Comparison of ENCODE assay signal across 35 cellular contexts in genomic region chr10:122779924-122780323, GRCh38.
"Had no signal": no experiment of that assay in that cellular context is flagged by ENCODE, and none has a peak within 500 bp of the region (broad histone marks: within the 10 kb centered on the region; RNA-seq: fewer than 3 reads in every experiment).

No MANE protein-coding gene starts in this region.

- H3K27me3 Mint-ChIP-seq: activated naive CD8-positive, alpha-beta T cell treated with anti-CD3 and anti-CD28 coated beads, Interleukin-2, amount 50 U/mL, for 24 hours had no signal

- H3K4me3 ChIP-seq: adrenal gland, body of pancreas, cardiac muscle cell, colonic mucosa, gastroesophageal sphincter, heart right ventricle had no signal

- H3K36me3 ChIP-seq: adrenal gland, cardiac muscle cell, colonic mucosa, gastroesophageal sphincter, heart right ventricle, WERI-Rb-1 had no signal

- H3K4me1 Mint-ChIP-seq: activated CD4-positive, alpha-beta T cell treated with anti-CD3 and anti-CD28 coated beads for 36 hours; activated CD4-positive, alpha-beta T cell treated with anti-CD3 and anti-CD28 coated beads, Interleukin-2, amount 10 ng/mL, durations not matched to agents 24 days and 14 days; activated CD8-positive, alpha-beta memory T cell treated with anti-CD3 and anti-CD28 coated beads, Interleukin-2, amount 10 ng/mL, durations not matched to agents 7 days and 5 days; activated naive CD4-positive, alpha-beta T cell treated with anti-CD3 and anti-CD28 coated beads, Interleukin-2, amount 50 U/mL, for 24 hours; activated naive CD8-positive, alpha-beta T cell treated with anti-CD3 and anti-CD28 coated beads for 36 hours; activated naive CD8-positive, alpha-beta T cell treated with anti-CD3 and anti-CD28 coated beads, Interleukin-2, amount 50 U/mL, for 24 hours; T-helper 17 cell had no signal

- H3K4me3 Mint-ChIP-seq: activated CD4-positive, alpha-beta memory T cell treated with anti-CD3 and anti-CD28 coated beads for 36 hours; activated CD4-positive, alpha-beta T cell treated with anti-CD3 and anti-CD28 coated beads for 36 hours; activated CD4-positive, alpha-beta T cell treated with anti-CD3 and anti-CD28 coated beads, Interleukin-2, amount 10 ng/mL, durations not matched to agents 24 days and 14 days; activated CD8-positive, alpha-beta memory T cell treated with anti-CD3 and anti-CD28 coated beads, Interleukin-2, amount 10 ng/mL, durations not matched to agents 7 days and 5 days; activated CD8-positive, alpha-beta T cell treated with anti-CD3 and anti-CD28 coated beads, Interleukin-2, amount 10 ng/mL, durations not matched to agents 7 days and 5 days; activated naive CD4-positive, alpha-beta T cell treated with anti-CD3 and anti-CD28 coated beads for 36 hours; activated naive CD4-positive, alpha-beta T cell treated with anti-CD3 and anti-CD28 coated beads, Interleukin-2, amount 50 U/mL, for 24 hours; activated naive CD8-positive, alpha-beta T cell treated with anti-CD3 and anti-CD28 coated beads for 36 hours; activated naive CD8-positive, alpha-beta T cell treated with anti-CD3 and anti-CD28 coated beads, Interleukin-2, amount 50 U/mL, for 24 hours; activated T-helper 1 cell treated with anti-CD3 and anti-CD28 coated beads, Interleukin-12 subunit alpha, Interleukin-12 subunit beta, Interleukin-2, Interleukin-4 antibody, amounts not matched to agents 30 ng/mL and 10 ng/mL and 1 ng/mL, durations not matched to agents 14 hours and 24 hours and 36 hours; T-helper 17 cell; T-helper 2 cell treated with Interferon-gamma antibody and Interleukin-4, amounts not matched to agents 5 μg/mL and 100 μg/mL, for 36 hours had no signal

- DNase-seq: activated CD4-positive, alpha-beta memory T cell treated with anti-CD3 and anti-CD28 coated beads for 36 hours; activated CD4-positive, alpha-beta T cell treated with anti-CD3 and anti-CD28 coated beads for 36 hours; activated CD4-positive, alpha-beta T cell treated with anti-CD3 and anti-CD28 coated beads, Interleukin-2, amount 10 ng/mL, durations not matched to agents 24 days and 14 days; activated CD4-positive, CD25-positive, alpha-beta regulatory T cell; activated CD4-positive, CD25-positive, alpha-beta regulatory T cell treated with anti-CD3 and anti-CD28 coated beads, Interleukin-2, amount 50 U/mL, for 72 hours; activated CD8-positive, alpha-beta memory T cell treated with anti-CD3 and anti-CD28 coated beads, Interleukin-2, amount 10 ng/mL, durations not matched to agents 7 days and 5 days; activated CD8-positive, alpha-beta memory T cell treated with anti-CD3 and anti-CD28 coated beads, Interleukin-2, amount 50 U/mL, for 4 hours; activated CD8-positive, alpha-beta T cell treated with anti-CD3 and anti-CD28 coated beads, Interleukin-2, amount 10 ng/mL, durations not matched to agents 7 days and 5 days; activated effector memory CD4-positive, alpha-beta T cell treated with anti-CD3 and anti-CD28 coated beads, Interleukin-2, amount 50 U/mL, for 16 hours; activated naive CD4-positive, alpha-beta T cell treated with anti-CD3 and anti-CD28 coated beads for 36 hours; activated naive CD8-positive, alpha-beta T cell treated with anti-CD3 and anti-CD28 coated beads for 36 hours; activated naive CD8-positive, alpha-beta T cell treated with anti-CD3 and anti-CD28 coated beads, Interleukin-2, amount 50 U/mL, for 24 hours; activated T-cell treated with anti-CD3 and anti-CD28 coated beads, Interleukin-2, amount 50 U/mL, for 1 hour; activated T-cell treated with anti-CD3 and anti-CD28 coated beads, Interleukin-2, amount 50 U/mL, for 48 hours; adrenal gland; amygdala; aorta; body of pancreas; central memory CD4-positive, alpha-beta T cell; cerebellar nuclear complex; colonic mucosa; effector CD8-positive, alpha-beta T cell; foreskin melanocyte; heart right ventricle; T-helper 1 cell; T-helper 17 cell; T1000; WERI-Rb-1 had no signal

- H3K27ac ChIP-seq: adrenal gland, body of pancreas, cardiac muscle cell, colonic mucosa, epithelial cell of prostate, gastroesophageal sphincter, heart right ventricle, WERI-Rb-1 had no signal

- H3K27me3 ChIP-seq: adrenal gland, body of pancreas, cardiac muscle cell, colonic mucosa had no signal

- H3K4me1 ChIP-seq: adrenal gland, body of pancreas, colonic mucosa, gastroesophageal sphincter, heart right ventricle had no signal

- H3K36me3 Mint-ChIP-seq: activated CD4-positive, alpha-beta memory T cell treated with anti-CD3 and anti-CD28 coated beads for 36 hours; activated CD8-positive, alpha-beta memory T cell treated with anti-CD3 and anti-CD28 coated beads, Interleukin-2, amount 10 ng/mL, durations not matched to agents 7 days and 5 days; activated naive CD4-positive, alpha-beta T cell treated with anti-CD3 and anti-CD28 coated beads, Interleukin-2, amount 50 U/mL, for 24 hours; activated naive CD8-positive, alpha-beta T cell treated with anti-CD3 and anti-CD28 coated beads for 36 hours had no signal

- H3K27ac Mint-ChIP-seq: activated CD4-positive, alpha-beta memory T cell treated with anti-CD3 and anti-CD28 coated beads for 36 hours; activated CD4-positive, alpha-beta T cell treated with anti-CD3 and anti-CD28 coated beads for 36 hours; activated CD4-positive, alpha-beta T cell treated with anti-CD3 and anti-CD28 coated beads, Interleukin-2, amount 10 ng/mL, durations not matched to agents 24 days and 14 days; activated CD8-positive, alpha-beta memory T cell treated with anti-CD3 and anti-CD28 coated beads, Interleukin-2, amount 10 ng/mL, durations not matched to agents 7 days and 5 days; activated CD8-positive, alpha-beta T cell treated with anti-CD3 and anti-CD28 coated beads, Interleukin-2, amount 10 ng/mL, durations not matched to agents 7 days and 5 days; activated naive CD4-positive, alpha-beta T cell treated with anti-CD3 and anti-CD28 coated beads for 36 hours; activated naive CD4-positive, alpha-beta T cell treated with anti-CD3 and anti-CD28 coated beads, Interleukin-2, amount 50 U/mL, for 24 hours; activated naive CD8-positive, alpha-beta T cell treated with anti-CD3 and anti-CD28 coated beads for 36 hours; activated naive CD8-positive, alpha-beta T cell treated with anti-CD3 and anti-CD28 coated beads, Interleukin-2, amount 50 U/mL, for 24 hours; activated T-helper 1 cell treated with anti-CD3 and anti-CD28 coated beads, Interleukin-12 subunit alpha, Interleukin-12 subunit beta, Interleukin-2, Interleukin-4 antibody, amounts not matched to agents 30 ng/mL and 10 ng/mL and 1 ng/mL, durations not matched to agents 14 hours and 24 hours and 36 hours; activated T-helper 2 cell treated with anti-CD3 and anti-CD28 coated beads, Interferon-gamma antibody, Interleukin-2, Interleukin-4, amounts not matched to agents 10 μg/mL and 5 μg/mL and 100 μg/mL, durations not matched to agents 14 hours and 24 hours and 36 hours; T-helper 17 cell; T-helper 2 cell treated with Interferon-gamma antibody and Interleukin-4, amounts not matched to agents 5 μg/mL and 100 μg/mL, for 36 hours had no signal

- H3K9me3 ChIP-seq: adrenal gland, body of pancreas, colonic mucosa, gastroesophageal sphincter, heart right ventricle had no signal

- ATAC-seq: activated CD4-positive, alpha-beta T cell treated with anti-CD3 and anti-CD28 coated beads for 36 hours; activated CD8-positive, alpha-beta memory T cell treated with anti-CD3 and anti-CD28 coated beads, Interleukin-2, amount 10 ng/mL, durations not matched to agents 7 days and 5 days; activated CD8-positive, alpha-beta T cell treated with anti-CD3 and anti-CD28 coated beads, Interleukin-2, amount 10 ng/mL, durations not matched to agents 7 days and 5 days; activated naive CD8-positive, alpha-beta T cell treated with anti-CD3 and anti-CD28 coated beads, Interleukin-2, amount 50 U/mL, for 24 hours; body of pancreas; gastroesophageal sphincter; heart right ventricle; T-helper 17 cell had no signal

- H3K9me3 Mint-ChIP-seq: activated CD4-positive, alpha-beta memory T cell treated with anti-CD3 and anti-CD28 coated beads for 36 hours; activated CD4-positive, alpha-beta T cell treated with anti-CD3 and anti-CD28 coated beads, Interleukin-2, amount 10 ng/mL, durations not matched to agents 24 days and 14 days; activated naive CD4-positive, alpha-beta T cell treated with anti-CD3 and anti-CD28 coated beads for 36 hours; activated naive CD4-positive, alpha-beta T cell treated with anti-CD3 and anti-CD28 coated beads, Interleukin-2, amount 50 U/mL, for 24 hours; activated naive CD8-positive, alpha-beta T cell treated with anti-CD3 and anti-CD28 coated beads for 36 hours; activated naive CD8-positive, alpha-beta T cell treated with anti-CD3 and anti-CD28 coated beads, Interleukin-2, amount 50 U/mL, for 24 hours; activated T-helper 1 cell treated with anti-CD3 and anti-CD28 coated beads, Interleukin-12 subunit alpha, Interleukin-12 subunit beta, Interleukin-2, Interleukin-4 antibody, amounts not matched to agents 30 ng/mL and 10 ng/mL and 1 ng/mL, durations not matched to agents 14 hours and 24 hours and 36 hours; activated T-helper 2 cell treated with anti-CD3 and anti-CD28 coated beads, Interferon-gamma antibody, Interleukin-2, Interleukin-4, amounts not matched to agents 10 μg/mL and 5 μg/mL and 100 μg/mL, durations not matched to agents 14 hours and 24 hours and 36 hours; T-helper 2 cell treated with Interferon-gamma antibody and Interleukin-4, amounts not matched to agents 5 μg/mL and 100 μg/mL, for 36 hours had no signal
